Comparison of ENCODE assay signal across 1 cellular context in the genomic region with DNA sequence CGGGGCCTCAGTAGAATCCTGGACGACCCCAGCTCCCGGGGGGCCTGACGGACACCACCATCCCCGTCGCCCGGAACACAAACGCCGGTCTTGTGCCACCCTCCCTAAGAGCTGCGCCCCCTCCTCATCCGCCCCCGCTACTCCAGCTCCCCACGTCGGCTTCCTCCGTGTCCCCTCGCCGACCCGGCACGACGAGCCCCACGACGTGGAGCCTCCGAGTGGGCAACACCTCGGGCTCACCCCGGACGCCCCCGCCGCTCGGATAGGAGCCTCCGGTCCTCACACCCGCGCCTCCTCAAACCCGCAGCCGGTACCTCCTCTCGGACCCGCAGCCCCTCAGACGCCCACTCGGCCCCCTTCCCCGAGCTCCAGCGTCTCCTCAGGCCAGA.
TF ChIP-seq lines count a peak whose summit lies in the region.

No MANE protein-coding gene starts in this region.

TF ChIP-seq in IMR-90, 13 proteins besides CTCF, POLR2A, EP300 and RAD21 (continued from another document):
- TF ChIP-seq USF2 (IDR thresholded peaks at IDR 0.05; ENCODE audit: low read depth, low read length): no peak
